In genomic region chr1:66532798-66533783, GRCh38 we compare ENCODE assay signal across 8 cellular contexts. TPM values are rescaled to one million over a fixed set of nuclear protein-coding genes. Genes with fewer than 3 reads are reported as not detected.
DNase-seq lines count a peak whose midpoint lies in the region; FAIRE-seq and TF ChIP-seq lines count a peak whose summit lies in the region.

No MANE protein-coding gene starts in this region.

- WGBS in sigmoid colon, 2 donors: 6 to 7% methylated on average over 50 of the region's 50 CpGs

- H3K9me3 ChIP-seq in iPS-15b (ENCODE audit: control insufficient read depth, insufficient read depth, low read length): no peaks in the 10 kb centered on the region
- no peaks in the 10 kb centered on the region for H3K9me3 ChIP-seq in sigmoid colon

- H3K4me3 ChIP-seq in brain microvascular endothelial cell (ENCODE audit: low read depth, low read length) (peak overlapping the region; percentile 69), iPS-15b (ENCODE audit: low read depth, low read length) (peak overlapping the region; percentile 71), sigmoid colon (peak overlapping the region; percentile 38 to 53 (median 46))

- no peaks in the 10 kb centered on the region for H3K4me1 ChIP-seq in iPS-15b (ENCODE audit: control insufficient read depth, insufficient read depth, low read length)
- peaks cover 0 to 13% (median 10%) of the 10 kb centered on the region in 4 donors for H3K4me1 ChIP-seq in sigmoid colon

- H3K27ac ChIP-seq in brain microvascular endothelial cell (peak overlapping the region; percentile 97), sigmoid colon (peak overlapping the region; percentile 50 to 78 (median 70))

- intact Hi-C loops in sigmoid colon (cut with DNase I): no loop called here

- in situ Hi-C loops in brain microvascular endothelial cell (cut with HindIII; ENCODE audit: low pct_ligation_motif_present, low sequenced_read_pairs): no loop called here

- TF ChIP-seq EP300 in sigmoid colon (IDR thresholded peaks at IDR 0.05): no peak

- H3K36me3 ChIP-seq in brain microvascular endothelial cell (replicated peaks) (no peaks in the 10 kb centered on the region), iPS-15b (ENCODE audit: control insufficient read depth, insufficient read depth, low read length) (no peaks in the 10 kb centered on the region), sigmoid colon (no peaks in the 10 kb centered on the region)

- H3K9ac ChIP-seq in iPS-15b (ENCODE audit: low read depth, low read length): no peak overlapping the region

- TF ChIP-seq POLR2A in sigmoid colon (IDR thresholded peaks at IDR 0.05): no peak

- H3K27me3 ChIP-seq in brain microvascular endothelial cell (replicated peaks) (no peaks in the 10 kb centered on the region), iPS-15b (ENCODE audit: control insufficient read depth, insufficient read depth, low read length) (peaks cover 25% of the 10 kb centered on the region), sigmoid colon (no peaks in the 10 kb centered on the region)

- DNase-seq in CD1c-positive myeloid dendritic cell (ENCODE audit: extremely low spot score) (peak; percentile 1), NCI-H2107 (lab: John Stamatoyannopoulos, UW) (peak; percentile 32), brain microvascular endothelial cell (peak; percentile 87), sigmoid colon (peak; percentile 72), RCC 7860 (ENCODE audit: low spot score) (no peak), D721Med (ENCODE audit: insufficient read length, low spot score) (no peak)
- DNase-seq in activated CD4-positive, CD25-positive, alpha-beta regulatory T cell (lab: John Stamatoyannopoulos, UW): no peak

- TF ChIP-seq CTCF in brain microvascular endothelial cell (IDR thresholded peaks at IDR 0.05; ENCODE audit: low read depth, low read length, missing control alignments) (no peak), sigmoid colon (IDR thresholded peaks at IDR 0.05) (no peak), D721Med (IDR thresholded peaks at IDR 0.05; ENCODE audit: insufficient read depth, missing control alignments) (no peak)

- FAIRE-seq in RCC 7860 (lab: Jason Lieb, UNC): no peak
- FAIRE-seq in D721Med (lab: Jason Lieb, UNC): no peak

RNA-seq across cellular contexts. Expression of gene SGIP1, which starts 0.9 kb away (rescaled TPM):
- 10 to 100 TPM in 2 of 4 donors, 1 to 10 TPM in 2; 5.3 to 14.1 (median 11.5) TPM for total RNA-seq in sigmoid colon
- 1 to 10 TPM in 1 of 3 donors, under 1 TPM in 1, not detected in 1; under 0.01 to 2.2 TPM for polyA plus RNA-seq in sigmoid colon

Comparison
In these comparisons a context has a peak if more than half of its experiments do, and no peak if none do; other contexts are left out.
1. DNase-seq: peak in CD1c-positive myeloid dendritic cell (single experiment), NCI-H2107 (single experiment), brain microvascular endothelial cell (single experiment) and sigmoid colon (single experiment); none in RCC 7860 (single experiment), D721Med (single experiment) and activated CD4-positive, CD25-positive, alpha-beta regulatory T cell (0 of 4).
2. Peak in every context shown above with its lines, with median percentiles within 50 percentile points of each other: H3K4me3 ChIP-seq.